ENCODE assay signal across 8 cellular contexts in the genomic region with DNA sequence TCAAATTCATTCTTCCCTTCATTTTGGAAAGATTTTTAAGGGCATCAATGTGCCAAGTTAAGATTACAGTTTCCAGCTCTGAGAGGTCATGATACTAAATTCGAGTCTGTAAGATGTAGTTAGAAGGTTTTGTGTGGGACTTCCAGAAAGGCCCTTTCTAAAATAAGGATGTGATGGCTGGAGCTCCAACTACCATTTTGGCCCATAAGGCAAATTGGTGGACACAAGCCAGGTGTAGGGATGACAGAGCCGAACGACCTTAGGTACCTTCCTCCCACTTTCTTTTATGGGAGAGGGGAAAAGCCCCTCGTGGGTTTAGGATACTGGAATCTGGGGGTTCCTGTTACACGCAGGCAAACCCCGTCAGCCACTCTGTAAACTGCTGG. TPM values are rescaled to one million over a fixed set of nuclear protein-coding genes. Genes with fewer than 3 reads are reported as not detected.
DNase-seq lines count a peak whose midpoint lies in the region; ATAC-seq and TF ChIP-seq lines count a peak whose summit lies in the region.

No MANE protein-coding gene starts in this region.

- CTCF ChIA-PET in activated naive CD4-positive, alpha-beta T cell treated with anti-CD3 and anti-CD28 coated beads, Interleukin-2, amount 10 ng/mL, durations not matched to agents 7 days and 5 days (lab: Charles Lee): no interaction called here

- DNase-seq in activated naive CD4-positive, alpha-beta T cell treated with anti-CD3 and anti-CD28 coated beads, Interleukin-2, amount 10 ng/mL, durations not matched to agents 7 days and 5 days: no peak
- no peak for DNase-seq in activated naive CD4-positive, alpha-beta T cell (lab: John Stamatoyannopoulos, UW)
- DNase-seq in adipocyte (ENCODE audit: low read depth) (no peak), lower leg skin (ENCODE audit: low spot score in 2 of 2) (no peak), transverse colon (no peak), T-helper 9 cell (no peak)
- DNase-seq in activated CD8-positive, alpha-beta memory T cell treated with anti-CD3 and anti-CD28 coated beads, Interleukin-2, amount 50 U/mL, for 48 hours: no peak

- H3K4me3 Mint-ChIP-seq in activated naive CD4-positive, alpha-beta T cell treated with anti-CD3 and anti-CD28 coated beads, Interleukin-2, amount 10 ng/mL, durations not matched to agents 7 days and 5 days: peak overlapping the region; percentile 91

- in situ Hi-C loops in transverse colon (cut with MboI; ENCODE audit: low pct_ligation_motif_present in 1 of 4, low pct_unique_long_range_greater_than_20kb in 1 of 4, low sequenced_read_pairs in 3 of 4): no loop called here

- peaks cover 8% of the 10 kb centered on the region for H3K9me3 Mint-ChIP-seq in activated naive CD4-positive, alpha-beta T cell treated with anti-CD3 and anti-CD28 coated beads, Interleukin-2, amount 10 ng/mL, durations not matched to agents 7 days and 5 days

- no peak for TF ChIP-seq EP300 in transverse colon (IDR thresholded peaks at IDR 0.05; ENCODE audit: low read depth)

- H3K36me3 Mint-ChIP-seq in activated naive CD4-positive, alpha-beta T cell treated with anti-CD3 and anti-CD28 coated beads, Interleukin-2, amount 10 ng/mL, durations not matched to agents 7 days and 5 days: no peaks in the 10 kb centered on the region

- peaks cover 7% of the 10 kb centered on the region for H3K27me3 Mint-ChIP-seq in activated naive CD4-positive, alpha-beta T cell treated with anti-CD3 and anti-CD28 coated beads, Interleukin-2, amount 10 ng/mL, durations not matched to agents 7 days and 5 days

- TF ChIP-seq POLR2A in lower leg skin (IDR thresholded peaks at IDR 0.05) (no peak), transverse colon (IDR thresholded peaks at IDR 0.05) (no peak)

- H3K4me1 Mint-ChIP-seq in activated naive CD4-positive, alpha-beta T cell treated with anti-CD3 and anti-CD28 coated beads, Interleukin-2, amount 10 ng/mL, durations not matched to agents 7 days and 5 days: peaks cover 22% of the 10 kb centered on the region

- peak overlapping the region; percentile 91 for H3K9ac ChIP-seq in adipocyte (ENCODE audit: low read length)

- no peak for ATAC-seq in activated CD4-positive, CD25-positive, alpha-beta regulatory T cell treated with anti-CD3 and anti-CD28 coated beads, Interleukin-2, amount 50 U/mL, for 24 hours

- H3K4me3 ChIP-seq in adipocyte (ENCODE audit: low read length): peak overlapping the region; percentile 94
- peak overlapping the region; percentile 85 for H3K4me3 ChIP-seq in lower leg skin (ENCODE audit: low read depth, poor library complexity, severe bottlenecking)
- peak overlapping the region; percentile 70 to 89 (median 82) for H3K4me3 ChIP-seq in transverse colon

- H3K27ac Mint-ChIP-seq in activated naive CD4-positive, alpha-beta T cell treated with anti-CD3 and anti-CD28 coated beads, Interleukin-2, amount 10 ng/mL, durations not matched to agents 7 days and 5 days: peak overlapping the region; percentile 88

- intact Hi-C loops in lower leg skin (cut with DNase I; ENCODE audit: low total_unique reads): no loop called here
- intact Hi-C loops in transverse colon (cut with DNase I; ENCODE audit: low total_unique reads): no loop called here

- H3K27me3 ChIP-seq in adipocyte (replicated peaks; ENCODE audit: control insufficient read depth, insufficient read depth, low read length) (no peaks in the 10 kb centered on the region), transverse colon (no peaks in the 10 kb centered on the region)

- H3K9me3 ChIP-seq in adipocyte (ENCODE audit: control insufficient read depth, low read length): no peaks in the 10 kb centered on the region
- H3K9me3 ChIP-seq in transverse colon: no peaks in the 10 kb centered on the region

- H3K36me3 ChIP-seq in adipocyte (ENCODE audit: control insufficient read depth, insufficient read depth, low read length, severe bottlenecking) (no peaks in the 10 kb centered on the region), transverse colon (no peaks in the 10 kb centered on the region)

- no peak for TF ChIP-seq CTCF in lower leg skin (IDR thresholded peaks at IDR 0.05)
- TF ChIP-seq CTCF in transverse colon (IDR thresholded peaks at IDR 0.05): no peak

- peaks cover 10% of the 10 kb centered on the region for H3K4me1 ChIP-seq in adipocyte (ENCODE audit: control insufficient read depth, insufficient read depth, low read length)
- peaks cover 0 to 18% (median 6%) of the 10 kb centered on the region in 4 donors for H3K4me1 ChIP-seq in transverse colon

- peak overlapping the region; percentile 84 to 92 (median 86) for H3K27ac ChIP-seq in transverse colon

- WGBS in lower leg skin, 2 donors: 26 to 35% methylated on average over 4 to 6 of the region's 6 CpGs
- 17 to 18% methylated on average over 4 to 6 of the region's 6 CpGs for WGBS in transverse colon (ENCODE audit: low coverage in 1 of 2), 2 donors

RNA-seq across cellular contexts. Expression of gene PTPDC1, which starts 54.3 kb away (rescaled TPM):
- total RNA-seq in lower leg skin: 1 to 10 TPM; 5.9 to 9.1 (median 7.6) TPM
- 10 to 100 TPM; 11.2 to 25.1 (median 16.0) TPM for total RNA-seq in transverse colon
